ENCODE assay signal across 9 cellular contexts in the genomic region with DNA sequence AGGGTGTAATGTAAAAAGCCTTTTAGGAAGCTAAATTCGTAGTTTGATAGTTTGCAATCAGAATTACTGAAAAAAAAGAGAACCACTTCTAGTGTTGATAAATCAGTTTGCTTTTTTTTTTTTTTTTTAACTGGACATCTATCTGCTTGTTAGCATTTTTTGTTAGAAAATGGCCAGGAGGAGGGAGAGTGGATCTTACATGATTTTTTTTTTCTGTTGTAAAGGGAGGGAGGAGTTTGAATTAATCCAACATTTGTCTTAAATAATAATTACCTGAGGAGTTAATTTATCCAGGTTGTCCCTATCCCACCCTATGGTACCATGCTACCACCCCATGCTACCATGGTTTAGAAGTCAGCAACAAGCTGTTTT. TPM values are rescaled to one million over a fixed set of nuclear protein-coding genes. Genes with fewer than 3 reads are reported as not detected.
DNase-seq lines count a peak whose midpoint lies in the region; ATAC-seq, FAIRE-seq and TF ChIP-seq lines count a peak whose summit lies in the region.
"Had no signal": no experiment of that assay in that cellular context is flagged by ENCODE, and none has a peak within 500 bp of the region (broad histone marks: within the 10 kb centered on the region; RNA-seq: fewer than 3 reads in every experiment).

No MANE protein-coding gene starts in this region.

- H4K20me1 ChIP-seq in hepatocyte (ENCODE audit: insufficient read depth, poor library complexity, severe bottlenecking): peaks cover 50% of the 10 kb centered on the region

- H3K9me3 Mint-ChIP-seq in activated CD4-positive, alpha-beta memory T cell treated with anti-CD3 and anti-CD28 coated beads, Interleukin-2, amount 10 ng/mL, durations not matched to agents 7 days and 5 days: no peaks in the 10 kb centered on the region

- H2AFZ ChIP-seq in hepatocyte: no peak overlapping the region

- TF ChIP-seq CTCF in HEK293 (tag by site-specific recombination; IDR thresholded peaks at IDR 0.05) (no peak), hepatocyte (IDR thresholded peaks at IDR 0.05; ENCODE audit: poor library complexity) (no peak)

- H3K9me3 ChIP-seq in HEK293 (ENCODE audit: control insufficient read depth, insufficient read depth, low read depth, low read length): no peaks in the 10 kb centered on the region
- no peaks in the 10 kb centered on the region for H3K9me3 ChIP-seq in hepatocyte (ENCODE audit: low read depth)
- no peaks in the 10 kb centered on the region for H3K9me3 ChIP-seq in small intestine (ENCODE audit: control insufficient read depth, low read depth)

- peaks cover 58% of the 10 kb centered on the region for H3K79me2 ChIP-seq in hepatocyte

- H3K36me3 ChIP-seq in HEK293 (ENCODE audit: control insufficient read depth in 2 of 2, insufficient read depth in 1 of 2, low read length in 2 of 2): no peaks in the 10 kb centered on the region
- no peaks in the 10 kb centered on the region for H3K36me3 ChIP-seq in hepatocyte (replicated peaks; ENCODE audit: insufficient read depth, low read depth)
- no peaks in the 10 kb centered on the region for H3K36me3 ChIP-seq in small intestine (ENCODE audit: control insufficient read depth in 2 of 2, insufficient read depth in 2 of 2, low read length in 2 of 2)

- peaks cover 52% of the 10 kb centered on the region for H3K4me1 Mint-ChIP-seq in activated CD4-positive, alpha-beta memory T cell treated with anti-CD3 and anti-CD28 coated beads, Interleukin-2, amount 10 ng/mL, durations not matched to agents 7 days and 5 days

- peak overlapping the region; percentile 77 for H3K4me2 ChIP-seq in hepatocyte

- FAIRE-seq in small intestine (lab: Jason Lieb, UNC): no peak
- FAIRE-seq: TTC549 had no signal

- DNase-seq in activated CD4-positive, alpha-beta memory T cell treated with anti-CD3 and anti-CD28 coated beads, Interleukin-2, amount 10 ng/mL, durations not matched to agents 7 days and 5 days: no peak
- DNase-seq in hepatocyte (ENCODE audit: low spot score) (no peak), small intestine (no peak), epidermal melanocyte (ENCODE audit: insufficient read length, low spot score) (no peak), COR-L47 (lab: John Stamatoyannopoulos, UW) (no peak)

- H3K36me3 Mint-ChIP-seq in activated CD4-positive, alpha-beta memory T cell treated with anti-CD3 and anti-CD28 coated beads, Interleukin-2, amount 10 ng/mL, durations not matched to agents 7 days and 5 days (ENCODE audit: low read depth): peaks cover 9% of the 10 kb centered on the region

- no peaks in the 10 kb centered on the region for H3K9me2 ChIP-seq in hepatocyte (replicated peaks; ENCODE audit: insufficient read depth)

- 20% methylated on average over 1 of the region's 1 CpG for WGBS in hepatocyte (ENCODE audit: low lambda C conversion rate, missing lambda C conversion rate)
- WGBS in small intestine, 3 donors: 0 to 9% (median 3%) methylated on average over 1 of the region's 1 CpG

- H3K4me1 ChIP-seq in HEK293 (ENCODE audit: control insufficient read depth, insufficient read depth, low read length) (peaks cover 6% of the 10 kb centered on the region), hepatocyte (ENCODE audit: insufficient read depth) (peaks cover 31% of the 10 kb centered on the region), small intestine (ENCODE audit: control insufficient read depth in 2 of 2, insufficient read depth in 1 of 2, low read depth in 1 of 2, low read length in 1 of 2) (peaks cover 0 to 10% of the 10 kb centered on the region in 2 donors)

- H3K4me3 ChIP-seq in HEK293 (ENCODE audit: low read depth, low read length) (peak overlapping the region; percentile 100), hepatocyte (peak overlapping the region; percentile 53), small intestine (ENCODE audit: low read depth in 1 of 2, low read length in 2 of 2) (peak overlapping the region; percentile 85 to 89)

- peak overlapping the region; percentile 92 for H3K4me3 Mint-ChIP-seq in activated CD4-positive, alpha-beta memory T cell treated with anti-CD3 and anti-CD28 coated beads, Interleukin-2, amount 10 ng/mL, durations not matched to agents 7 days and 5 days

- CTCF ChIA-PET in HEK293 (lab: Yijun Ruan, JAX): interaction anchor here (0.9 to 1.4 kb wide), 4 partner anchors 11 to 82 kb away, joined by 3 to 4 read pairs (median 3); no protein-coding TSS in a partner anchor
- CTCF ChIA-PET in activated CD4-positive, alpha-beta memory T cell treated with anti-CD3 and anti-CD28 coated beads, Interleukin-2, amount 10 ng/mL, durations not matched to agents 7 days and 5 days (lab: Charles Lee): interaction anchor here (0.7 to 9.9 kb wide), 15 partner anchors 10 to 390 kb away, joined by 3 to 184 read pairs (median 5); a partner anchor contains a TSS

- H3K27ac ChIP-seq in HEK293 (ENCODE audit: extremely low read depth, low read depth, low read length): no peak overlapping the region
- H3K27ac ChIP-seq in hepatocyte: peak overlapping the region; percentile 98
- peak overlapping the region; percentile 73 to 93 for H3K27ac ChIP-seq in small intestine (ENCODE audit: low read depth in 1 of 2, low read length in 1 of 2)

- ATAC-seq in HG03439 (IDR thresholded peaks at IDR 0.05; ENCODE audit: unreplicated experiment) (no peak), HG03469 (IDR thresholded peaks at IDR 0.05; ENCODE audit: unreplicated experiment) (no peak)

- no peaks in the 10 kb centered on the region for H3K27me3 ChIP-seq in hepatocyte
- H3K27me3 ChIP-seq in small intestine (ENCODE audit: control insufficient read depth in 2 of 2, insufficient read depth in 2 of 2, low read length in 2 of 2): no peaks in the 10 kb centered on the region

- peak overlapping the region; percentile 90 for H3K27ac Mint-ChIP-seq in activated CD4-positive, alpha-beta memory T cell treated with anti-CD3 and anti-CD28 coated beads, Interleukin-2, amount 10 ng/mL, durations not matched to agents 7 days and 5 days

- POLR2A ChIA-PET in HEK293 (lab: Yijun Ruan, JAX): interaction anchor here (1.1 to 1.2 kb wide), 2 partner anchors 82 to 138 kb away, joined by 3 to 5 read pairs; no protein-coding TSS in a partner anchor
- POLR2A ChIA-PET in activated CD4-positive, alpha-beta memory T cell treated with anti-CD3 and anti-CD28 coated beads, Interleukin-2, amount 10 ng/mL, durations not matched to agents 7 days and 5 days (lab: Charles Lee): interaction anchor here (0.7 to 3.8 kb wide), 10 partner anchors 61 to 220 kb away, joined by 3 to 38 read pairs (median 6); no protein-coding TSS in a partner anchor

- no peaks in the 10 kb centered on the region for H3K27me3 Mint-ChIP-seq in activated CD4-positive, alpha-beta memory T cell treated with anti-CD3 and anti-CD28 coated beads, Interleukin-2, amount 10 ng/mL, durations not matched to agents 7 days and 5 days

TF ChIP-seq in HEK293, 187 proteins besides CTCF, POLR2A, EP300 and RAD21:
- TF ChIP-seq ZNF837 (tag by site-specific recombination; IDR thresholded peaks at IDR 0.05): no peak
- TF ChIP-seq ZBTB48 (tag by site-specific recombination; IDR thresholded peaks at IDR 0.05): no peak
- no peak for TF ChIP-seq ZSCAN30 (tag by site-specific recombination; IDR thresholded peaks at IDR 0.05)
- no peak for TF ChIP-seq ZFHX2 (tag by site-specific recombination; conservative IDR thresholded peaks at IDR 0.05)
- no peak for TF ChIP-seq ZNF335 (tag by site-specific recombination; conservative IDR thresholded peaks at IDR 0.05)
- TF ChIP-seq ZNF529 (tag by site-specific recombination; IDR thresholded peaks at IDR 0.05; ENCODE audit: insufficient replicate concordance): no peak
- no peak for TF ChIP-seq ZNF10 (tag by site-specific recombination; IDR thresholded peaks at IDR 0.05)

RNA-seq across cellular contexts. Expression of a gene that starts 1.2 kb away (rescaled TPM):
- total RNA-seq in activated CD4-positive, alpha-beta memory T cell treated with anti-CD3 and anti-CD28 coated beads, Interleukin-2, amount 10 ng/mL, durations not matched to agents 7 days and 5 days: 10 to 100 TPM; 25.1 to 25.5 TPM
- total RNA-seq in hepatocyte: 45.9 and 46.5 TPM in 2 replicates
- 27.5 and 31.6 TPM in 2 replicates for polyA plus RNA-seq in hepatocyte
- polyA plus RNA-seq in small intestine: 10 to 100 TPM; 13.5 to 16.1 (median 13.6) TPM
